10 cellular contexts compared by ENCODE assay signal in the genomic region with DNA sequence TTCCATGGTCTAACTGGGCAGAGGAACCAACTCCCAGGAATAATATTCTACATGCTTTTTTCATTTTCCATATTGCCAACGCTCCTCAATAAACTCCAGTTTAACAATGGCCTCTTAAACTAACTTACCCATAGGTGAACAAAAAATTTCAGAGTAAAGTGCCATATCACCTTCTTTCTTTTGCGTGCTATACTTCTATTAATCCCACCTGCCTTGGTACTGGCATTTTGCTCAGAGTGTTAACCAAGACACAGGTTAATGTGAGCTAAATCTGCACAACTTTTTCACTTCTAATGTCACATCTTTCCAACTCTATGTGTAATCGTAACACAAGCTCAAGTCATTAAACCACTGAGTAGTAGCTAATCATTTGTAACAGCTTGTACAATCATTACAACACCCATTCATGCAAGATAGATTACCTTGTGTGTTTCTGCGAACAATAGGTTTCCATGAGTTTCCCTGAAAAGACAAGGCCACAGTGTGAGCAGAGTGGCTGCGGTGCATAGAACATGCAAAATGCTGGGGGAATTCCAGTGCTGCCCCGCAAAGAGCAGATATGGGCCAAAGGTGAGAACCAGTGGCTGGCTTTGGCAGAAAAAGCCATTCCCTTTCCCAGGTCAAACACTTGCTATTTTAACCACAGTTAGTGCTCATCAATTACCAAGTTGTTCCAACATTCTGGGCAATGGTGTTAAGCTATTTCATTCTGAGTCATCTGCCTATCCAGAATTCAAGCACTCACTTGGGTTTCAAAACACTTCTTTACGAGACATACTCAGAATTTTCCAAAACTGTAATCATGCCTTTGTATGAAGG. TPM values are rescaled to one million over a fixed set of nuclear protein-coding genes. Genes with fewer than 3 reads are reported as not detected.
DNase-seq lines count a peak whose midpoint lies in the region; ATAC-seq and TF ChIP-seq lines count a peak whose summit lies in the region.
"Had no signal": no experiment of that assay in that cellular context is flagged by ENCODE, and none has a peak within 500 bp of the region (broad histone marks: within the 10 kb centered on the region; RNA-seq: fewer than 3 reads in every experiment).

No MANE protein-coding gene starts in this region.

- no peak for TF ChIP-seq POLR2A in heart left ventricle (IDR thresholded peaks at IDR 0.05)

- peak overlapping the region; percentile 89 for H3K27ac Mint-ChIP-seq in activated naive CD4-positive, alpha-beta T cell treated with anti-CD3 and anti-CD28 coated beads, Interleukin-2, amount 10 ng/mL, durations not matched to agents 7 days and 5 days

- peak overlapping the region; percentile 59 for H3K4me3 Mint-ChIP-seq in activated naive CD4-positive, alpha-beta T cell treated with anti-CD3 and anti-CD28 coated beads, Interleukin-2, amount 10 ng/mL, durations not matched to agents 7 days and 5 days

- no peak overlapping the region for H3K27ac ChIP-seq in heart left ventricle
- H3K27ac ChIP-seq: BLaER1 had no signal

- no peak overlapping the region for H3K4me3 ChIP-seq in heart left ventricle
- H3K4me3 ChIP-seq: BLaER1 had no signal

- 73 to 83% (median 79%) methylated on average over 7 of the region's 7 CpGs for WGBS in heart left ventricle, 4 donors

- peaks cover 77% of the 10 kb centered on the region for H3K4me1 Mint-ChIP-seq in activated naive CD4-positive, alpha-beta T cell treated with anti-CD3 and anti-CD28 coated beads, Interleukin-2, amount 10 ng/mL, durations not matched to agents 7 days and 5 days

- peak; percentile 41 for ATAC-seq in HG03439 (IDR thresholded peaks at IDR 0.05; ENCODE audit: unreplicated experiment)
- ATAC-seq in heart left ventricle: no peak

- intact Hi-C loops in heart left ventricle (cut with DNase I): no loop called here

- TF ChIP-seq CTCF in heart left ventricle (IDR thresholded peaks at IDR 0.05): no peak

- no peaks in the 10 kb centered on the region for H3K27me3 ChIP-seq in heart left ventricle
- H3K27me3 ChIP-seq: BLaER1 had no signal

- no peaks in the 10 kb centered on the region for H3K27me3 Mint-ChIP-seq in activated naive CD4-positive, alpha-beta T cell treated with anti-CD3 and anti-CD28 coated beads, Interleukin-2, amount 10 ng/mL, durations not matched to agents 7 days and 5 days

- no peaks in the 10 kb centered on the region for H3K4me1 ChIP-seq in heart left ventricle
- H3K4me1 ChIP-seq: BLaER1 had no signal

- peaks cover 41% of the 10 kb centered on the region for H3K36me3 Mint-ChIP-seq in activated naive CD4-positive, alpha-beta T cell treated with anti-CD3 and anti-CD28 coated beads, Interleukin-2, amount 10 ng/mL, durations not matched to agents 7 days and 5 days

- peaks cover 13% of the 10 kb centered on the region for H3K9me3 Mint-ChIP-seq in activated naive CD4-positive, alpha-beta T cell treated with anti-CD3 and anti-CD28 coated beads, Interleukin-2, amount 10 ng/mL, durations not matched to agents 7 days and 5 days

- H3K9me3 ChIP-seq in heart left ventricle: no peaks in the 10 kb centered on the region
- H3K9me3 ChIP-seq: BLaER1 had no signal

- H3K36me3 ChIP-seq in heart left ventricle: no peaks in the 10 kb centered on the region
- H3K36me3 ChIP-seq: BLaER1 had no signal

- CTCF ChIA-PET in activated naive CD4-positive, alpha-beta T cell treated with anti-CD3 and anti-CD28 coated beads, Interleukin-2, amount 10 ng/mL, durations not matched to agents 7 days and 5 days (lab: Charles Lee): interaction anchor here (0.9 to 1.4 kb wide), 6 partner anchors 11 to 107 kb away, joined by 3 to 6 read pairs (median 4); no protein-coding TSS in a partner anchor

- peak; percentile 13 for DNase-seq in activated gamma-delta T cell treated with anti-CD3 and anti-CD28 coated beads, Interleukin-2, amount 50 U/mL, for 16 hours (ENCODE audit: low read depth)
- DNase-seq in activated gamma-delta T cell treated with Interleukin-2 at 50 U/mL for 16 hours (no peak), NCI-H1694 (lab: John Stamatoyannopoulos, UW) (no peak), SIG-M5 (lab: John Stamatoyannopoulos, UW) (no peak), heart left ventricle (no peak)
- DNase-seq in activated naive CD4-positive, alpha-beta T cell treated with anti-CD3 and anti-CD28 coated beads, Interleukin-2, amount 10 ng/mL, durations not matched to agents 7 days and 5 days: peak; percentile 42
- peak; percentile 84 for DNase-seq in stimulated activated CD8-positive, alpha-beta memory T cell treated with anti-CD3 and anti-CD28 coated beads, Interleukin-4, amount 100 ng/mL, for 48 hours

RNA-seq across cellular contexts. Expression of a gene that starts 42.8 kb away (rescaled TPM):
- total RNA-seq in heart left ventricle: 10 to 100 TPM in 1 of 9 donors, under 1 TPM in 2, not detected in 6; 0.42 to 14.8 (median 0.45) TPM
- not detected for polyA plus RNA-seq in heart left ventricle
- polyA plus RNA-seq: keratinocyte had no signal

Comparison
In these comparisons a context has a peak if more than half of its experiments do, and no peak if none do; other contexts are left out.
1. DNase-seq: peak in activated gamma-delta T cell treated with anti-CD3 and anti-CD28 coated beads, Interleukin-2, amount 50 U/mL, for 16 hours (single experiment), activated naive CD4-positive, alpha-beta T cell treated with anti-CD3 and anti-CD28 coated beads, Interleukin-2, amount 10 ng/mL, durations not matched to agents 7 days and 5 days (single experiment) and stimulated activated CD8-positive, alpha-beta memory T cell treated with anti-CD3 and anti-CD28 coated beads, Interleukin-4, amount 100 ng/mL, for 48 hours (single experiment); none in activated gamma-delta T cell treated with Interleukin-2 at 50 U/mL for 16 hours (single experiment), NCI-H1694 (single experiment), SIG-M5 (single experiment) and heart left ventricle (0 of 5).